Comparison of ENCODE assay signal across 19 cellular contexts in the genomic region with DNA sequence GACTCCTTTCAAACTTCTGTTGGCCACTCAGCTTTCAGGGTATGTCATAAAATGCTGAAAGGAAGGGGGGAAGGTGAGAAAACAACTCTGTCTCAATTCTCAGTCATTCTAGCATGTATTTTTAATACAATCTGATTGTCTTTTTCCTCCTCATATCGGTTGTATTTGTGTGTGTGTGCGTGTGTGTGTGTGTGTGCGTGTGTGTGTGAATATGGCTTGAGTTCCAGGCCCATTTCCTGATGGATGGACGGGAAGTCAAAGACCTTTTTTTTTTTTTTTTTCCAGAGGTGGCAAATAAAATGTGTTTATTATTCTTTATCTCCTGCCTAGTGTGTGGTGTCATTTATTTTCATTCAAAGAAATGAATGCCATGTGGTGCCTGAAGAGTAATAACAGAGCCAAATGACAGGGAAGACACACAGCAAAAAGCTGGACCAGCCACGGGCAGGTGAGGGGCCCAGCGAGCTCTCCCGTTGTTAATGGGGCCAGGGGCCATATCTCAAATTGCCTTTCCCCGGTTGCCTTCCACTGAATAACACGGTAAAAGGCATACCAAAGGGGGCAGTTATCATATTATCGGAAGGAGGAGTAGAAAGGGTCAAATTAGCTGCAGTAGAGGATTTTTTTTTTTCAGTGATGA. TPM values are rescaled to one million over a fixed set of nuclear protein-coding genes. Genes with fewer than 3 reads are reported as not detected.
"Had no signal": no experiment of that assay in that cellular context is flagged by ENCODE, and none has a peak within 500 bp of the region (broad histone marks: within the 10 kb centered on the region; RNA-seq: fewer than 3 reads in every experiment).

No MANE protein-coding gene starts in this region.

- DNase-seq: Karpas-422, KG1, MG63, NCI-H1092, NCI-H1436, NCI-H187, NCI-H2029, NCI-H2081 treated with DMSO at 0.1 percent for 48 hours, NCI-H2171, NCI-H226, NCI-H446, NCI-H510A, NCI-H524 treated with DMSO at 0.1 percent for 48 hours, NCI-H774, RPMI8226, SHP77 had no signal

- H3K9ac ChIP-seq: SK-N-SH had no signal

- H3K36me3 ChIP-seq: MG63 had no signal

- H3K9me3 ChIP-seq: MG63, SK-N-SH had no signal

- FAIRE-seq: RCC 7860 had no signal

- H3K4me2 ChIP-seq: SK-N-SH had no signal

- H3K4me3 ChIP-seq: MG63 had no signal

RNA-seq across cellular contexts. Expression of a gene that starts 3.1 kb away (rescaled TPM):
- total RNA-seq: HT-29 had no signal
